In genomic region chr4:139223682-139224317, GRCh38 we compare ENCODE assay signal across 11 cellular contexts.
DNase-seq lines count a peak whose midpoint lies in the region; ATAC-seq and TF ChIP-seq lines count a peak whose summit lies in the region.
"Had no signal": no experiment of that assay in that cellular context is flagged by ENCODE, and none has a peak within 500 bp of the region (broad histone marks: within the 10 kb centered on the region; RNA-seq: fewer than 3 reads in every experiment).

No MANE protein-coding gene starts in this region.

- ATAC-seq in GM18502 (IDR thresholded peaks at IDR 0.05; ENCODE audit: poor library complexity, unreplicated experiment): peak; percentile 70
- no peak for ATAC-seq in GM21825 (IDR thresholded peaks at IDR 0.05; ENCODE audit: unreplicated experiment)

- H3K27ac ChIP-seq in HL-60 (replicated peaks): 0 out of 2 replicates have a peak overlapping the region, but pooled peaks have one; percentile 2

- no peaks in the 10 kb centered on the region for H3K27me3 ChIP-seq in HL-60 (ENCODE audit: insufficient read depth, poor library complexity, severe bottlenecking)

- H3K4me3 ChIP-seq in HL-60 (replicated peaks; ENCODE audit: insufficient read depth, low read length): no peak overlapping the region

- no peak for TF ChIP-seq CTCF in HL-60 (IDR thresholded peaks at IDR 0.05; ENCODE audit: insufficient read depth, low read length)

- peak in 1 of 2 experiments; percentile 32 for DNase-seq in HL-60 (ENCODE audit: low read depth in 1 of 2, low spot score in 1 of 2)
- peak in 41 of 58 donors; percentile 1 to 69 (median 18) for DNase-seq in anterior cingulate cortex (lab: John Stamatoyannopoulos, UW)
- peak; percentile 23 for DNase-seq in medulla oblongata (ENCODE audit: extremely low spot score)
- DNase-seq in NCI-H1436 (lab: John Stamatoyannopoulos, UW): no peak
- DNase-seq in DMS 273 treated with DMSO at 0.1 percent for 48 hours (lab: John Stamatoyannopoulos, UW): no peak
- no peak for DNase-seq in effector CD8-positive, alpha-beta T cell (lab: John Stamatoyannopoulos, UW)
- DNase-seq: activated CD8-positive, alpha-beta memory T cell treated with anti-CD3 and anti-CD28 coated beads, Interleukin-2, amount 50 U/mL, for 48 hours; glutamatergic neuron; NCI-H748 treated with DMSO at 0.1 percent for 48 hours had no signal

Comparison
In these comparisons a context has a peak if more than half of its experiments do, and no peak if none do; other contexts are left out.
1. DNase-seq: peak in anterior cingulate cortex (41 of 58) and medulla oblongata (single experiment); none in NCI-H1436 (single experiment), DMS 273 treated with DMSO at 0.1 percent for 48 hours (single experiment) and effector CD8-positive, alpha-beta T cell (single experiment).